In the genomic region with DNA sequence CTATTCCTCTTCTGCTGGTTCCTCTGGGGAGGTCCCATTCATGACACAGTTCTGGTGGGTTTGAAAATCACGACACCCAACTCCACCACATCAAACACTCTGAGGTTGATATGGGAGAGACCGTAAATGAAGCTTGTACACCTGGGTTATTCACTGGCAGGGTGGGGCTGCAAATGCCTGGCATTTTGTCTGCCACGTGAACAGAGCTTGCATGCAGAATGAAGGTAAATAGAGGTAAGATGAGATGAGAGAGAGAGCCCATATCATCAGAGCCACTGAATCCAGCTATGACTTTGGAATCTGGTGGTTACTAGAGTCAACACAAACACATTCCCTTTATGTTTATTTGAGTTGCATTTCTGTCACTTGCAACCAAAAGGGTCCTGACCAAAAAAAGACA, we compare ENCODE assay signal across 1 cellular context.
TF ChIP-seq lines count a peak whose summit lies in the region.

No MANE protein-coding gene starts in this region.

TF ChIP-seq in HepG2, 621 proteins besides CTCF, POLR2A, EP300 and RAD21 (continued from another document):
- peak; percentile 38 for TF ChIP-seq ASH2L (IDR thresholded peaks at IDR 0.05; ENCODE audit: insufficient read length, low read depth, low read length)
- TF ChIP-seq FOXA1 (IDR thresholded peaks at IDR 0.05), result no peak
- peak; percentile 48 for TF ChIP-seq FOXA1 (CRISPR knock-in tag; IDR thresholded peaks at IDR 0.05)
- TF ChIP-seq FOXP1 (IDR thresholded peaks at IDR 0.05), result no peak
- peak; percentile 52; the same call in 1 of the 2 replicates for TF ChIP-seq FOXP1 (CRISPR knock-in tag; IDR thresholded peaks at IDR 0.05)
- TF ChIP-seq RFX1 (IDR thresholded peaks at IDR 0.05), result no peak
- TF ChIP-seq, protein P1, sequence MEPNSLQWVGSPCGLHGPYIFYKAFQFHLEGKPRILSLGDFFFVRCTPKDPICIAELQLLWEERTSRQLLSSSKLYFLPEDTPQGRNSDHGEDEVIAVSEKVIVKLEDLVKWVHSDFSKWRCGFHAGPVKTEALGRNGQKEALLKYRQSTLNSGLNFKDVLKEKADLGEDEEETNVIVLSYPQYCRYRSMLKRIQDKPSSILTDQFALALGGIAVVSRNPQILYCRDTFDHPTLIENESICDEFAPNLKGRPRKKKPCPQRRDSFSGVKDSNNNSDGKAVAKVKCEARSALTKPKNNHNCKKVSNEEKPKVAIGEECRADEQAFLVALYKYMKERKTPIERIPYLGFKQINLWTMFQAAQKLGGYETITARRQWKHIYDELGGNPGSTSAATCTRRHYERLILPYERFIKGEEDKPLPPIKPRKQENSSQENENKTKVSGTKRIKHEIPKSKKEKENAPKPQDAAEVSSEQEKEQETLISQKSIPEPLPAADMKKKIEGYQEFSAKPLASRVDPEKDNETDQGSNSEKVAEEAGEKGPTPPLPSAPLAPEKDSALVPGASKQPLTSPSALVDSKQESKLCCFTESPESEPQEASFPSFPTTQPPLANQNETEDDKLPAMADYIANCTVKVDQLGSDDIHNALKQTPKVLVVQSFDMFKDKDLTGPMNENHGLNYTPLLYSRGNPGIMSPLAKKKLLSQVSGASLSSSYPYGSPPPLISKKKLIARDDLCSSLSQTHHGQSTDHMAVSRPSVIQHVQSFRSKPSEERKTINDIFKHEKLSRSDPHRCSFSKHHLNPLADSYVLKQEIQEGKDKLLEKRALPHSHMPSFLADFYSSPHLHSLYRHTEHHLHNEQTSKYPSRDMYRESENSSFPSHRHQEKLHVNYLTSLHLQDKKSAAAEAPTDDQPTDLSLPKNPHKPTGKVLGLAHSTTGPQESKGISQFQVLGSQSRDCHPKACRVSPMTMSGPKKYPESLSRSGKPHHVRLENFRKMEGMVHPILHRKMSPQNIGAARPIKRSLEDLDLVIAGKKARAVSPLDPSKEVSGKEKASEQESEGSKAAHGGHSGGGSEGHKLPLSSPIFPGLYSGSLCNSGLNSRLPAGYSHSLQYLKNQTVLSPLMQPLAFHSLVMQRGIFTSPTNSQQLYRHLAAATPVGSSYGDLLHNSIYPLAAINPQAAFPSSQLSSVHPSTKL (CRISPR knock-in tag; IDR thresholded peaks at IDR 0.05), result peak; percentile 55
- TF ChIP-seq NR2F6 (IDR thresholded peaks at IDR 0.05), result no peak
- peak; percentile 7; the same call in 1 of the 2 replicates for TF ChIP-seq NR2F6 (CRISPR knock-in tag; IDR thresholded peaks at IDR 0.05)
- 0 out of 2 replicates have a peak, but pooled peaks have one; percentile 6 for TF ChIP-seq GATAD2A (CRISPR knock-in tag; IDR thresholded peaks at IDR 0.05)
- 0 out of 2 replicates have a peak, but pooled peaks have one; percentile 45 for TF ChIP-seq KDM4B (CRISPR knock-in tag; IDR thresholded peaks at IDR 0.05)
- 0 out of 2 replicates have a peak, but pooled peaks have one; percentile 42 for TF ChIP-seq SAP130 (CRISPR knock-in tag; IDR thresholded peaks at IDR 0.05; ENCODE audit: low read depth)
- no peak for TF ChIP-seq ZC3H13 (CRISPR knock-in tag; IDR thresholded peaks at IDR 0.05)
- no peak for TF ChIP-seq POLR2G (IDR thresholded peaks at IDR 0.05; ENCODE audit: low read depth, low read length)
